Comparison of ENCODE assay signal across 8 cellular contexts in genomic region chr11:17598700-17599459, GRCh38. TPM values are rescaled to one million over a fixed set of nuclear protein-coding genes. Genes with fewer than 3 reads are reported as not detected.
A peak's percentile ranks its signal among the peaks of the same experiment; 100 is the strongest.
DNase-seq lines count a peak whose midpoint lies in the region; ATAC-seq and TF ChIP-seq lines count a peak whose summit lies in the region.

No MANE protein-coding gene starts in this region.

- POLR2A ChIA-PET in PC-9 (lab: Charles Lee; ENCODE audit: unreplicated experiment) = no interaction called here

- peaks cover 40% of the 10 kb centered on the region for H3K27me3 ChIP-seq in PC-9 (ENCODE audit: insufficient read depth, low read depth)
- peaks cover 3% of the 10 kb centered on the region for H3K27me3 ChIP-seq in foreskin keratinocyte

- H3F3A ChIP-seq in PC-9 (ENCODE audit: insufficient read depth, low read depth) = no peaks in the 10 kb centered on the region

- H3K9me3 ChIP-seq in PC-9 (ENCODE audit: insufficient read depth, low read depth) = no peaks in the 10 kb centered on the region

- H4K20me1 ChIP-seq in PC-9 (ENCODE audit: insufficient read depth) = no peaks in the 10 kb centered on the region; the same call in 1 of the 2 replicates

- H2AFZ ChIP-seq in PC-9 = no peak overlapping the region

- H3K4me1 ChIP-seq in PC-9 (replicated peaks; ENCODE audit: insufficient read depth) (no peaks in the 10 kb centered on the region), foreskin keratinocyte (no peaks in the 10 kb centered on the region)

- H3K4me3 ChIP-seq in PC-9 = no peak overlapping the region

- H3K27ac ChIP-seq in PC-9 (no peak overlapping the region), foreskin keratinocyte (no peak overlapping the region)

- DNase-seq in DMS114 treated with DMSO at 0.1 percent for 48 hours (lab: John Stamatoyannopoulos, UW; ENCODE audit: unreplicated experiment) = peak; percentile 32
- peak; percentile 79 for DNase-seq in HT-29 (ENCODE audit: low spot score)
- peak in 1 of 2 experiments; percentile 60 for DNase-seq in PC-9
- peak; percentile 37 to 54 for DNase-seq in activated T-helper 1 cell treated with anti-CD3 and anti-CD28 coated beads, Interleukin-2, amount 50 U/mL, for 16 hours (ENCODE audit: low read depth in 1 of 2, low spot score in 1 of 2)
- DNase-seq in foreskin keratinocyte = peak in 1 of 2 donors; percentile 13
- DNase-seq in nucleus accumbens (lab: John Stamatoyannopoulos, UW) = peak in 48 of 56 donors; percentile 12 to 86 (median 50)
- peak; percentile 93 for DNase-seq in superior temporal gyrus (ENCODE audit: extremely low spot score)

- no peaks in the 10 kb centered on the region for H3K36me3 ChIP-seq in PC-9 (ENCODE audit: low read depth)

- peak; percentile 76 for ATAC-seq in GM21367 (IDR thresholded peaks at IDR 0.05; ENCODE audit: unreplicated experiment)
- peak; percentile 84 for ATAC-seq in foreskin keratinocyte

- CTCF ChIA-PET in PC-9 (lab: Charles Lee) = interaction anchor here (0.7 to 2.4 kb wide), 2 partner anchors 132 to 997 kb away, joined by 3 to 12 read pairs; no protein-coding TSS in a partner anchor

- intact Hi-C loops in PC-9 (cut with micrococcal nuclease; ENCODE audit: unreplicated experiment) = loop anchor here (1.0 to 10.0 kb wide), 3 partner anchors 132 to 516 kb away; no protein-coding TSS in a partner anchor

- no peak overlapping the region for H3K4me2 ChIP-seq in PC-9

- TF ChIP-seq CTCF in PC-9 (conservative IDR thresholded peaks at IDR 0.05) (peak; percentile 96), foreskin keratinocyte (conservative IDR thresholded peaks at IDR 0.05) (peak; percentile 84)

- H3K79me2 ChIP-seq in PC-9 (ENCODE audit: low read depth) = no peaks in the 10 kb centered on the region

- no peaks in the 10 kb centered on the region for H3K9me2 ChIP-seq in PC-9 (ENCODE audit: insufficient read depth)

- no TSS peak for BruUV-seq in PC-9 (replicated peaks; lab: Mats Ljungman, UMichigan)

RNA-seq across cellular contexts. Expression of gene OTOG, which starts 51.8 kb away (rescaled TPM):
- not detected in 2 replicates for total RNA-seq in HT-29 (2014; rRNA removed; shearing (Covaris generic))
- total RNA-seq in PC-9 (2021) = not detected in 2 replicates
- total RNA-seq in foreskin keratinocyte = not detected in 2 replicates
- not detected in 2 replicates for polyA plus RNA-seq in foreskin keratinocyte

RNA-seq across cellular contexts. Expression of gene USH1C, which starts 54.7 kb away (rescaled TPM):
- total RNA-seq in HT-29 (2014; rRNA removed; shearing (Covaris generic)) = 78.0 and 86.2 TPM in 2 replicates
- total RNA-seq in PC-9 (2021) = not detected in 2 replicates
- not detected in 2 replicates for total RNA-seq in foreskin keratinocyte
- polyA plus RNA-seq in foreskin keratinocyte = not detected in 2 replicates

Comparison
In these comparisons a context has a peak if more than half of its experiments do, and no peak if none do; other contexts are left out.
1. RNA of gene USH1C, which starts 54.7 kb away (total RNA-seq): 78.0 to 86.2 TPM in HT-29; not detected in PC-9 and not detected in foreskin keratinocyte; every median in the first group is over 10 times any median in the second.